Comparison of ENCODE assay signal across 8 cellular contexts in the genomic region with DNA sequence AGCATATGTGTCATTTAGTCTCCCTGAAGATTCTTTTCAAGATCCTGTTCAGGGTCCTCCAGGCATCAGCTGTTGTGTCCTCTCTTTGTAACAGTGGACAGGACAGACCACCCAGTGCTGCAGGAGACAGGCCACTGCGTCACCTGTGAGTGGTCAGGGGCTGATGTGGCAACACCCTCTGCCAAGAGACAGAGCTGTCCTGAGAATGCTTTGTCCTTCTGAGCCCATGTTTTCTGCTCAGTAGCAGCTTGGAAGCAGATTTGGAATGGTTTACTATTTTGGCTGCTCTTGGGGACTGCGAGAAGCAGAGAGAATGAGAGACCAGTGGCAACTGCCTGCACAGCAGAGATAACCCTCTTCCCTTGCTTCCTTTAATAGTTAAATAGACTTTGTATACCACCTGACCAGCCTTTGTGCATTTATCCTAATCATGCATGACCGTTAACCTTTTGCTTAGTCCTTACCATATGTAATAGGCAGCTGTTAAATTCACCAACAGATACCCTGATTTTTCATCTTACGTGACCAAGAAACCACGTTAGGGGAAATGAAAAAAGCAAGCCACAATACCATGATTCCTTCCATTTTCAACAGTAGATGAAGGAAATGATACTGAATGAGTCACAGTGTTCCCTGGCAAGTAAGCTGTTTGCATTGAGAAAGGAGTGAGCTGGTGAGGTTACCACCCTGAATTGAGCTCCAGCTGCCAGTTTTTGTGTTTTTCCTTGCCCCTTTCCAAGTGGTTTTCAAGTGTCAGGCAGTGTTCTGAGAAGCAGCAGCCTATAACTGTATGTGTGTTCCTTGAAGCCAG. TPM values are rescaled to one million over a fixed set of nuclear protein-coding genes. Genes with fewer than 3 reads are reported as not detected.
DNase-seq lines count a peak whose midpoint lies in the region; ATAC-seq and TF ChIP-seq lines count a peak whose summit lies in the region.

No MANE protein-coding gene starts in this region.

- H3K27ac ChIP-seq in AG04450 (ENCODE audit: low read depth, low read length) (no peak overlapping the region), breast epithelium (peak overlapping the region; percentile 45 to 59)

- intact Hi-C loops in breast epithelium (cut with DNase I; ENCODE audit: low total_unique reads), result no loop called here

- CTCF ChIA-PET in AG04450 (lab: Charles Lee), result interaction anchor here (1.7 kb wide), 1 partner anchor 149 kb away, joined by 3 read pairs; no protein-coding TSS in a partner anchor

- ATAC-seq in GM18508 (IDR thresholded peaks at IDR 0.05; ENCODE audit: insufficient read depth, unreplicated experiment), result peak; percentile 98
- peak; percentile 96 for ATAC-seq in HG02852 (IDR thresholded peaks at IDR 0.05; ENCODE audit: unreplicated experiment)

- no peak overlapping the region for H3K4me3 ChIP-seq in AG04450 (ENCODE audit: low read depth, low read length)
- no peak overlapping the region for H3K4me3 ChIP-seq in breast epithelium

- no peaks in the 10 kb centered on the region for H3K27me3 ChIP-seq in AG04450 (ENCODE audit: control insufficient read depth, insufficient read depth, low read length)
- no peaks in the 10 kb centered on the region for H3K27me3 ChIP-seq in breast epithelium

- POLR2A ChIA-PET in AG04450 (lab: Yijun Ruan, JAX), result no interaction called here

- no peak for TF ChIP-seq POLR2A in breast epithelium (IDR thresholded peaks at IDR 0.05)

- TF ChIP-seq CTCF in AG04450 (IDR thresholded peaks at IDR 0.05; ENCODE audit: low read depth, low read length), result no peak
- TF ChIP-seq CTCF in breast epithelium (IDR thresholded peaks at IDR 0.05), result no peak

- H3K4me1 ChIP-seq in breast epithelium, result no peaks in the 10 kb centered on the region

- DNase-seq in AG04450 (ENCODE audit: low read depth, low spot score), result peak; percentile 1
- peak; percentile 92 for DNase-seq in NCI-H2107 treated with DMSO at 0.1 percent for 48 hours (lab: John Stamatoyannopoulos, UW; ENCODE audit: unreplicated experiment)
- DNase-seq in breast epithelium (ENCODE audit: low spot score in 2 of 2), result no peak
- peak; percentile 7 for DNase-seq in midbrain (lab: John Stamatoyannopoulos, UW)
- DNase-seq in NCI-H146 (lab: John Stamatoyannopoulos, UW), result no peak
- no peak for DNase-seq in cerebellar nuclear complex (lab: John Stamatoyannopoulos, UW)

- H3K36me3 ChIP-seq in breast epithelium, result no peaks in the 10 kb centered on the region

- H3K9me3 ChIP-seq in AG04450 (ENCODE audit: control insufficient read depth, insufficient read depth, low read length), result no peaks in the 10 kb centered on the region
- no peaks in the 10 kb centered on the region for H3K9me3 ChIP-seq in breast epithelium

RNA-seq across cellular contexts. Expression of a gene that starts 35.5 kb away (rescaled TPM):
- 8.2 and 8.8 TPM in 2 replicates for polyA plus RNA-seq in AG04450 (2011; rRNA removed)
- 9.2 and 11.1 TPM in 2 replicates for polyA minus RNA-seq in AG04450 (2011; rRNA and poly(A)+ RNA removed)
- total RNA-seq in breast epithelium, result 10 to 100 TPM in 2 of 3 donors, 1 to 10 TPM in 1; 4.5 to 14.6 (median 10.8) TPM

Comparison
In these comparisons a context has a peak if more than half of its experiments do, and no peak if none do; other contexts are left out.
1. DNase-seq: peak in AG04450 (single experiment), NCI-H2107 treated with DMSO at 0.1 percent for 48 hours (single experiment) and midbrain (single experiment); none in breast epithelium (0 of 2), NCI-H146 (single experiment) and cerebellar nuclear complex (0 of 2).